Comparison of ENCODE assay signal across 1 cellular context in genomic region chr1:70496181-70496580, GRCh38.
TF ChIP-seq lines count a peak whose summit lies in the region.

No MANE protein-coding gene starts in this region.

TF ChIP-seq in HEK293, 187 proteins besides CTCF, POLR2A, EP300 and RAD21 (continued from another document):
- TF ChIP-seq, protein P1, sequence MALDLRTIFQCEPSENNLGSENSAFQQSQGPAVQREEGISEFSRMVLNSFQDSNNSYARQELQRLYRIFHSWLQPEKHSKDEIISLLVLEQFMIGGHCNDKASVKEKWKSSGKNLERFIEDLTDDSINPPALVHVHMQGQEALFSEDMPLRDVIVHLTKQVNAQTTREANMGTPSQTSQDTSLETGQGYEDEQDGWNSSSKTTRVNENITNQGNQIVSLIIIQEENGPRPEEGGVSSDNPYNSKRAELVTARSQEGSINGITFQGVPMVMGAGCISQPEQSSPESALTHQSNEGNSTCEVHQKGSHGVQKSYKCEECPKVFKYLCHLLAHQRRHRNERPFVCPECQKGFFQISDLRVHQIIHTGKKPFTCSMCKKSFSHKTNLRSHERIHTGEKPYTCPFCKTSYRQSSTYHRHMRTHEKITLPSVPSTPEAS (tag by site-specific recombination; IDR thresholded peaks at IDR 0.05) = 0 out of 2 replicates have a peak, but pooled peaks have one; percentile 8
- no peak for TF ChIP-seq PRDM10 (tag by site-specific recombination; IDR thresholded peaks at IDR 0.05)
- TF ChIP-seq ZNF398 (tag by site-specific recombination; IDR thresholded peaks at IDR 0.05) = no peak
- no peak for TF ChIP-seq ZNF146 (tag by site-specific recombination; IDR thresholded peaks at IDR 0.05)
- TF ChIP-seq, protein P2, sequence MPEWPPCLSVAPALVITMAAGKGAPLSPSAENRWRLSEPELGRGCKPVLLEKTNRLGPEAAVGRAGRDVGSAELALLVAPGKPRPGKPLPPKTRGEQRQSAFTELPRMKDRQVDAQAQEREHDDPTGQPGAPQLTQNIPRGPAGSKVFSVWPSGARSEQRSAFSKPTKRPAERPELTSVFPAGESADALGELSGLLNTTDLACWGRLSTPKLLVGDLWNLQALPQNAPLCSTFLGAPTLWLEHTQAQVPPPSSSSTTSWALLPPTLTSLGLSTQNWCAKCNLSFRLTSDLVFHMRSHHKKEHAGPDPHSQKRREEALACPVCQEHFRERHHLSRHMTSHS (tag by site-specific recombination; IDR thresholded peaks at IDR 0.05) = no peak
- TF ChIP-seq GLIS1 (tag by site-specific recombination; IDR thresholded peaks at IDR 0.05) = no peak
- TF ChIP-seq ZNF221 (tag by site-specific recombination; IDR thresholded peaks at IDR 0.05; ENCODE audit: borderline replicate concordance) = no peak
- TF ChIP-seq, protein P3, sequence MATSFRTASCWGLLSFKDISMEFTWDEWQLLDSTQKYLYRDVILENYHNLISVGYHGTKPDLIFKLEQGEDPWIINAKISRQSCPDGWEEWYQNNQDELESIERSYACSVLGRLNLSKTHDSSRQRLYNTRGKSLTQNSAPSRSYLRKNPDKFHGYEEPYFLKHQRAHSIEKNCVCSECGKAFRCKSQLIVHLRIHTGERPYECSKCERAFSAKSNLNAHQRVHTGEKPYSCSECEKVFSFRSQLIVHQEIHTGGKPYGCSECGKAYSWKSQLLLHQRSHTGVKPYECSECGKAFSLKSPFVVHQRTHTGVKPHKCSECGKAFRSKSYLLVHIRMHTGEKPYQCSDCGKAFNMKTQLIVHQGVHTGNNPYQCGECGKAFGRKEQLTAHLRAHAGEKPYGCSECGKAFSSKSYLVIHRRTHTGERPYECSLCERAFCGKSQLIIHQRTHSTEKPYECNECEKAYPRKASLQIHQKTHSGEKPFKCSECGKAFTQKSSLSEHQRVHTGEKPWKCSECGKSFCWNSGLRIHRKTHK (tag by site-specific recombination; IDR thresholded peaks at IDR 0.05) = no peak
- TF ChIP-seq ZBTB1 (tag by site-specific recombination; IDR thresholded peaks at IDR 0.05) = no peak
- TF ChIP-seq ZFP41 (tag by site-specific recombination; IDR thresholded peaks at IDR 0.05; ENCODE audit: borderline replicate concordance) = no peak
- peak; percentile 35 for TF ChIP-seq ZNF335 (tag by site-specific recombination; conservative IDR thresholded peaks at IDR 0.05)
